In genomic region chr1:156242738-156243137, GRCh38 we compare ENCODE assay signal across 20 cellular contexts. TPM values are rescaled to one million over a fixed set of nuclear protein-coding genes. Genes with fewer than 3 reads are reported as not detected.
DNase-seq lines count a peak whose midpoint lies in the region; ATAC-seq and TF ChIP-seq lines count a peak whose summit lies in the region.
"Had no signal": no experiment of that assay in that cellular context is flagged by ENCODE, and none has a peak within 500 bp of the region (broad histone marks: within the 10 kb centered on the region; RNA-seq: fewer than 3 reads in every experiment).

No MANE protein-coding gene starts in this region.

- H3K4me1 ChIP-seq in Caco-2 (no peaks in the 10 kb centered on the region), HEK293 (ENCODE audit: control insufficient read depth, insufficient read depth, low read length) (no peaks in the 10 kb centered on the region)

- POLR2A ChIA-PET in Caco-2 (lab: Charles Lee), result no interaction called here
- POLR2A ChIA-PET in HEK293 (lab: Yijun Ruan, JAX), result no interaction called here

- DNase-seq in Caco-2 (no peak), dorsolateral prefrontal cortex (no peak), MV-4-11 (lab: John Stamatoyannopoulos, UW) (no peak)
- no peak for DNase-seq in stimulated activated effector memory CD8-positive, alpha-beta T cell treated with anti-CD3 and anti-CD28 coated beads, Interleukin-12 subunit alpha, Interleukin-12 subunit beta, amount 100 ng/mL, for 72 hours (ENCODE audit: low spot score in 2 of 2)
- DNase-seq: CD4-positive, alpha-beta memory T cell; DMS153; IMR-90; NCI-H1694; NCI-H2081; NCI-H2171; NCI-H345; NCI-H524; NCI-H774; SJCRH30; T-helper 1 cell had no signal

- no peaks in the 10 kb centered on the region for H3K9me3 Mint-ChIP-seq in Caco-2 (ENCODE audit: unreplicated experiment)
- H3K9me3 Mint-ChIP-seq in stimulated activated effector memory CD8-positive, alpha-beta T cell treated with anti-CD3 and anti-CD28 coated beads, Interleukin-12 subunit alpha, Interleukin-12 subunit beta, amount 100 ng/mL, for 72 hours, result no peaks in the 10 kb centered on the region
- H3K9me3 Mint-ChIP-seq: CD4-positive, alpha-beta memory T cell; GM23338 had no signal

- no peaks in the 10 kb centered on the region for H3K27me3 Mint-ChIP-seq in Caco-2 (ENCODE audit: insufficient read depth, unreplicated experiment)
- H3K27me3 Mint-ChIP-seq: CD4-positive, alpha-beta memory T cell had no signal

- BruUV-seq in Caco-2 (replicated peaks; lab: Mats Ljungman, UMichigan), result no TSS peak

- H3K4me3 Mint-ChIP-seq in Caco-2 (ENCODE audit: unreplicated experiment), result no peak overlapping the region
- no peak overlapping the region for H3K4me3 Mint-ChIP-seq in stimulated activated effector memory CD8-positive, alpha-beta T cell treated with anti-CD3 and anti-CD28 coated beads, Interleukin-12 subunit alpha, Interleukin-12 subunit beta, amount 100 ng/mL, for 72 hours
- H3K4me3 Mint-ChIP-seq: GM23338 had no signal

- no peak overlapping the region for H3K4me3 ChIP-seq in Caco-2 (ENCODE audit: low read depth, low read length)
- H3K4me3 ChIP-seq in HEK293 (ENCODE audit: low read depth, low read length), result no peak overlapping the region
- no peak overlapping the region for H3K4me3 ChIP-seq in dorsolateral prefrontal cortex
- H3K4me3 ChIP-seq: GM23338, SJCRH30 had no signal

- H3K27ac ChIP-seq in HEK293 (ENCODE audit: extremely low read depth, low read depth, low read length) (no peak overlapping the region), dorsolateral prefrontal cortex (peak overlapping the region in 42 of 59 donors; percentile 0 to 99 (median 54))
- H3K27ac ChIP-seq: SJCRH30 had no signal

- intact Hi-C loops in Caco-2 (cut with micrococcal nuclease; ENCODE audit: unreplicated experiment), result no loop called here
- intact Hi-C loops in dorsolateral prefrontal cortex (cut with DNase I), result no loop called here

- peaks cover 71% of the 10 kb centered on the region for H3K36me3 Mint-ChIP-seq in Caco-2 (ENCODE audit: insufficient read depth, unreplicated experiment)
- H3K36me3 Mint-ChIP-seq in stimulated activated effector memory CD8-positive, alpha-beta T cell treated with anti-CD3 and anti-CD28 coated beads, Interleukin-12 subunit alpha, Interleukin-12 subunit beta, amount 100 ng/mL, for 72 hours, result peaks cover 73% of the 10 kb centered on the region

- CTCF ChIA-PET in Caco-2 (lab: Charles Lee) (interaction anchor here (0.9 to 1.1 kb wide), 2 partner anchors 18 to 100 kb away, joined by 3 read pairs; no protein-coding TSS in a partner anchor), HEK293 (lab: Yijun Ruan, JAX) (no interaction called here)

- H3K9me3 ChIP-seq in Caco-2 (no peaks in the 10 kb centered on the region), HEK293 (ENCODE audit: control insufficient read depth, insufficient read depth, low read depth, low read length) (no peaks in the 10 kb centered on the region)
- H3K9me3 ChIP-seq: SJCRH30 had no signal

- no peak for ATAC-seq in stimulated activated effector memory CD8-positive, alpha-beta T cell treated with anti-CD3 and anti-CD28 coated beads, Interleukin-12 subunit alpha, Interleukin-12 subunit beta, amount 100 ng/mL, for 72 hours
- ATAC-seq in HG02981 (IDR thresholded peaks at IDR 0.05; ENCODE audit: unreplicated experiment), result no peak
- no peak for ATAC-seq in HG03095 (IDR thresholded peaks at IDR 0.05; ENCODE audit: unreplicated experiment)
- ATAC-seq: GM23338, Panc1 had no signal

- H3K27me3 ChIP-seq in Caco-2 (replicated peaks; ENCODE audit: control insufficient read depth, insufficient read depth, low read length) (no peaks in the 10 kb centered on the region), dorsolateral prefrontal cortex (peaks cover 0 to 4% (median 0%) of the 10 kb centered on the region in 45 donors)
- H3K27me3 ChIP-seq: SJCRH30 had no signal

- H3K4me1 Mint-ChIP-seq in Caco-2 (ENCODE audit: low read depth, unreplicated experiment), result peaks cover 4% of the 10 kb centered on the region
- H3K4me1 Mint-ChIP-seq in stimulated activated effector memory CD8-positive, alpha-beta T cell treated with anti-CD3 and anti-CD28 coated beads, Interleukin-12 subunit alpha, Interleukin-12 subunit beta, amount 100 ng/mL, for 72 hours, result peaks cover 37% of the 10 kb centered on the region

- TF ChIP-seq CTCF in Caco-2 (IDR thresholded peaks at IDR 0.05; ENCODE audit: insufficient read depth in 1 of 2, low read depth in 1 of 2, low read length in 1 of 2, severe bottlenecking in 1 of 2, unreplicated experiment in 1 of 2) (no peak), HEK293 (tag by site-specific recombination; IDR thresholded peaks at IDR 0.05) (no peak), dorsolateral prefrontal cortex (IDR thresholded peaks at IDR 0.05 in 54 of 56, conservative IDR thresholded peaks at IDR 0.05 in 2 of 56; ENCODE audit: low read depth in 1 of 56, partially characterized antibody in 56 of 56) (no peak)

- peak overlapping the region; percentile 20 for H3K27ac Mint-ChIP-seq in Caco-2 (ENCODE audit: unreplicated experiment)
- peak overlapping the region; percentile 26 for H3K27ac Mint-ChIP-seq in stimulated activated effector memory CD8-positive, alpha-beta T cell treated with anti-CD3 and anti-CD28 coated beads, Interleukin-12 subunit alpha, Interleukin-12 subunit beta, amount 100 ng/mL, for 72 hours
- H3K27ac Mint-ChIP-seq: GM23338 had no signal

- H3K36me3 ChIP-seq in Caco-2 (ENCODE audit: control insufficient read depth, insufficient read depth, low read length), result peaks cover 1% of the 10 kb centered on the region; the same call in 1 of the 2 replicates
- peaks cover under 1 to 25% of the 10 kb centered on the region in 2 experiments; a peak in 2 of 3 replicates for H3K36me3 ChIP-seq in HEK293 (ENCODE audit: control insufficient read depth in 2 of 2, insufficient read depth in 1 of 2, low read length in 2 of 2)

TF ChIP-seq in HEK293, 187 proteins besides CTCF, POLR2A, EP300 and RAD21:
- TF ChIP-seq GLIS1 (tag by site-specific recombination; IDR thresholded peaks at IDR 0.05), result peak; percentile 39
- no peak for TF ChIP-seq ZNF362 (tag by site-specific recombination; IDR thresholded peaks at IDR 0.05)
- TF ChIP-seq ZSCAN5A (tag by site-specific recombination; IDR thresholded peaks at IDR 0.05), result no peak
- TF ChIP-seq SCRT2 (tag by site-specific recombination; IDR thresholded peaks at IDR 0.05), result 0 out of 2 replicates have a peak, but pooled peaks have one; percentile 4
- TF ChIP-seq GLIS2 (tag by site-specific recombination; IDR thresholded peaks at IDR 0.05), result peak; percentile 55; the same call in 1 of the 2 replicates
- TF ChIP-seq SCRT1 (tag by site-specific recombination; IDR thresholded peaks at IDR 0.05; ENCODE audit: borderline replicate concordance), result no peak
- no peak for TF ChIP-seq ZNF214 (tag by site-specific recombination; IDR thresholded peaks at IDR 0.05; ENCODE audit: borderline replicate concordance)
TF ChIP-seq in HEK293: peak in this region for 3.

RNA-seq across cellular contexts. Expression of gene BGLAP, which starts 0.8 kb away (rescaled TPM):
- total RNA-seq in Caco-2 (2022) (1.3 and 2.0 TPM in 2 replicates), dorsolateral prefrontal cortex (1 to 10 TPM in 111 of 120 experiments, under 1 TPM in 7, not detected in 2; 0.67 to 8.6 (median 2.6) TPM)
- total RNA-seq: IMR-90 had no signal

RNA-seq across cellular contexts. Expression of gene PAQR6, which starts 5.1 kb away (rescaled TPM):
- total RNA-seq in Caco-2 (2022) (4.1 and 4.6 TPM in 2 replicates), dorsolateral prefrontal cortex (100 to 1,000 TPM in 104 of 120 experiments, 10 to 100 TPM in 16; 50.9 to 507 (median 173) TPM)

RNA-seq across cellular contexts. Expression of gene PMF1, which starts 29.9 kb away (rescaled TPM):
- total RNA-seq in Caco-2 (2022) (90.2 and 95.7 TPM in 2 replicates), dorsolateral prefrontal cortex (10 to 100 TPM; 16.6 to 45.3 (median 27.0) TPM)

RNA-seq across cellular contexts. Expression of gene SMG5, which starts 39.9 kb away (rescaled TPM):
- total RNA-seq in Caco-2 (2022) (146 and 155 TPM in 2 replicates), dorsolateral prefrontal cortex (100 to 1,000 TPM in 51 of 120 experiments, 10 to 100 TPM in 69; 66.8 to 160 (median 95.9) TPM)

RNA-seq across cellular contexts. Expression of gene TMEM79, which starts 41.4 kb away (rescaled TPM):
- total RNA-seq in Caco-2 (2022) (9.5 and 10.7 TPM in 2 replicates), dorsolateral prefrontal cortex (10 to 100 TPM in 4 of 120 experiments, 1 to 10 TPM in 116; 1.8 to 16.3 (median 4.2) TPM)
